ENCODE assay signal across 12 cellular contexts in genomic region chr3:149378420-149379388, GRCh38. TPM values are rescaled to one million over a fixed set of nuclear protein-coding genes. Genes with fewer than 3 reads are reported as not detected.
DNase-seq lines count a peak whose midpoint lies in the region; ATAC-seq and TF ChIP-seq lines count a peak whose summit lies in the region.
"Had no signal": no experiment of that assay in that cellular context is flagged by ENCODE, and none has a peak within 500 bp of the region (broad histone marks: within the 10 kb centered on the region; RNA-seq: fewer than 3 reads in every experiment).

No MANE protein-coding gene starts in this region.

- H3K27ac ChIP-seq in right lobe of liver: peak overlapping the region; percentile 57 to 62 (median 60)
- H3K27ac ChIP-seq in stomach: peak overlapping the region; percentile 82 to 93 (median 87)

- H3K4me1 Mint-ChIP-seq in MCF 10A (ENCODE audit: insufficient read depth, unreplicated experiment): peaks cover 36% of the 10 kb centered on the region

- no TSS peak for BruUV-seq in MCF 10A (replicated peaks; lab: Mats Ljungman, UMichigan)

- peaks cover 15% of the 10 kb centered on the region for H3K36me3 Mint-ChIP-seq in MCF 10A (ENCODE audit: insufficient read depth, unreplicated experiment)
- H3K36me3 Mint-ChIP-seq: naive B cell had no signal

- POLR2A ChIA-PET in MCF 10A (lab: Yijun Ruan, JAX): interaction anchor here (0.5 to 9.7 kb wide), 7 partner anchors 8 to 435 kb away, joined by 3 to 217 read pairs (median 6); partner anchors contain the start of gene TM4SF4

- intact Hi-C loops in MCF 10A (cut with micrococcal nuclease) (loop anchor here (10.0 kb wide), 1 partner anchor 196 kb away; no protein-coding TSS in a partner anchor), right lobe of liver (cut with DNase I) (no loop called here), stomach (cut with DNase I; ENCODE audit: low total_unique reads) (no loop called here)

- H3K27me3 ChIP-seq in right lobe of liver: no peaks in the 10 kb centered on the region
- no peaks in the 10 kb centered on the region for H3K27me3 ChIP-seq in stomach

- TF ChIP-seq EP300 in stomach (IDR thresholded peaks at IDR 0.05): no peak

- H3K9me3 Mint-ChIP-seq in MCF 10A (ENCODE audit: unreplicated experiment): no peaks in the 10 kb centered on the region

- TF ChIP-seq CTCF in MCF 10A (IDR thresholded peaks at IDR 0.05; ENCODE audit: unreplicated experiment): no peak
- TF ChIP-seq CTCF in right lobe of liver (IDR thresholded peaks at IDR 0.05): no peak
- no peak for TF ChIP-seq CTCF in stomach (IDR thresholded peaks at IDR 0.05)

- DNase-seq in M059J (ENCODE audit: low read depth): peak; percentile 45
- DNase-seq in MCF 10A (ENCODE audit: unreplicated experiment): no peak
- DNase-seq in right lobe of liver: no peak
- no peak for DNase-seq in stomach
- DNase-seq in COLO668 (lab: John Stamatoyannopoulos, UW; ENCODE audit: unreplicated experiment): no peak
- DNase-seq: head of caudate nucleus; naive B cell; NCI-H526 treated with DMSO at 0.1 percent for 48 hours; stimulated activated CD4-positive, alpha-beta T cell treated with anti-CD3 and anti-CD28 coated beads, Interleukin-4, amount 100 ng/mL, for 4 hours had no signal

- peaks cover 0 to 50% (median 16%) of the 10 kb centered on the region in 4 donors for H3K4me1 ChIP-seq in right lobe of liver
- peaks cover 14 to 50% (median 27%) of the 10 kb centered on the region in 4 donors for H3K4me1 ChIP-seq in stomach

- H3K4me3 Mint-ChIP-seq in MCF 10A (ENCODE audit: unreplicated experiment): no peak overlapping the region
- H3K4me3 Mint-ChIP-seq: naive B cell had no signal

- H3K4me3 ChIP-seq in right lobe of liver: no peak overlapping the region
- peak overlapping the region in 1 of 4 donors; percentile 52 for H3K4me3 ChIP-seq in stomach

- no peak for TF ChIP-seq POLR2A in right lobe of liver (IDR thresholded peaks at IDR 0.05)
- TF ChIP-seq POLR2A in stomach (IDR thresholded peaks at IDR 0.05): no peak

- 82% methylated on average over 5 of the region's 10 CpGs for WGBS in right lobe of liver (ENCODE audit: insufficient coverage, low coverage, low lambda C conversion rate, missing lambda C conversion rate)
- whole genome bisulfite sequencing in stomach, 5 donors: 71 to 79% (median 72%) methylated on average over 10 of the region's 10 CpGs

- H3K27ac Mint-ChIP-seq in MCF 10A (ENCODE audit: low read depth, unreplicated experiment): peak overlapping the region; percentile 68

- H3K27me3 Mint-ChIP-seq in MCF 10A (ENCODE audit: insufficient read depth, unreplicated experiment): no peaks in the 10 kb centered on the region

- peak in 2 of 4 donors; percentile 9 to 13 for ATAC-seq in right lobe of liver
- no peak for ATAC-seq in GM19452 (IDR thresholded peaks at IDR 0.05; ENCODE audit: unreplicated experiment)
- no peak for ATAC-seq in HG03097 (IDR thresholded peaks at IDR 0.05; ENCODE audit: low FRiP score, unreplicated experiment)

- H3K36me3 ChIP-seq in right lobe of liver (no peaks in the 10 kb centered on the region), stomach (peaks cover 0 to 11% (median 0%) of the 10 kb centered on the region in 4 donors)

- CTCF ChIA-PET in MCF 10A (lab: Yijun Ruan, JAX): interaction anchor here (0.6 to 2.4 kb wide), 6 partner anchors 26 to 999 kb away, joined by 3 to 10 read pairs (median 4); partner anchors contain the start of gene TM4SF18

- no peaks in the 10 kb centered on the region for H3K9me3 ChIP-seq in right lobe of liver
- no peaks in the 10 kb centered on the region for H3K9me3 ChIP-seq in stomach

RNA-seq across cellular contexts. Expression of gene TM4SF1, which starts 1.3 kb away (rescaled TPM):
- total RNA-seq in M059J (2014; rRNA removed; shearing (Covaris generic)): 188 and 207 TPM in 2 replicates
- total RNA-seq in MCF 10A (2022) (20.1 and 27.7 TPM in 2 replicates), right lobe of liver (10 to 100 TPM in 5 of 6 experiments, 1 to 10 TPM in 1; 7.9 to 63.0 (median 47.5) TPM), stomach (100 to 1,000 TPM in 2 of 5 donors, 10 to 100 TPM in 3; 29.8 to 468 (median 57.6) TPM)
- 100 to 1,000 TPM in 1 of 3 donors, 10 to 100 TPM in 2; 82.8 to 160 (median 97.2) TPM for polyA plus RNA-seq in stomach
- total RNA-seq: T-helper 2 cell treated with Interferon-gamma antibody and Interleukin-4, amounts not matched to agents 100 ng/mL and 5 ng/mL, for 36 hours had no signal

RNA-seq across cellular contexts. Expression of gene TM4SF18, which starts 45.3 kb away (rescaled TPM):
- total RNA-seq in M059J (2014; rRNA removed; shearing (Covaris generic)): 19.7 and 25.4 TPM in 2 replicates
- total RNA-seq in MCF 10A (2022) (not detected in 2 replicates), right lobe of liver (1 to 10 TPM; 1.8 to 4.6 (median 3.1) TPM), stomach (10 to 100 TPM in 1 of 5 donors, 1 to 10 TPM in 3, not detected in 1; 1.8 to 26.1 (median 5.6) TPM)
- 1 to 10 TPM in 1 of 3 donors, under 1 TPM in 2; 0.45 to 1.2 (median 0.87) TPM for polyA plus RNA-seq in stomach
- total RNA-seq: T-helper 2 cell treated with Interferon-gamma antibody and Interleukin-4, amounts not matched to agents 100 ng/mL and 5 ng/mL, for 36 hours had no signal
